In genomic region chr10:11163990-11164805, GRCh38 we compare ENCODE assay signal across 9 cellular contexts.
A peak's percentile ranks its signal among the peaks of the same experiment; 100 is the strongest.
DNase-seq lines count a peak whose midpoint lies in the region; ATAC-seq and TF ChIP-seq lines count a peak whose summit lies in the region.
"Had no signal": no experiment of that assay in that cellular context is flagged by ENCODE, and none has a peak within 500 bp of the region (broad histone marks: within the 10 kb centered on the region; RNA-seq: fewer than 3 reads in every experiment).

No MANE protein-coding gene starts in this region.

- H3K27me3 Mint-ChIP-seq in T-cell: no peaks in the 10 kb centered on the region
- H3K27me3 Mint-ChIP-seq in glutamatergic neuron (ENCODE audit: unreplicated experiment): peaks cover 5% of the 10 kb centered on the region
- H3K27me3 Mint-ChIP-seq in stimulated activated memory B cell treated with anti-CD40 and anti-IgM and Interleukin-4, amounts not matched to agents 10 μg/mL and 1 μg/mL and 100 μg/mL, for 72 hours: no peaks in the 10 kb centered on the region

- H3K27ac Mint-ChIP-seq in T-cell (peak overlapping the region; percentile 97 to 98), glutamatergic neuron (ENCODE audit: unreplicated experiment) (peak overlapping the region; percentile 78)
- no peak overlapping the region for H3K27ac Mint-ChIP-seq in stimulated activated memory B cell treated with anti-CD40 and anti-IgM and Interleukin-4, amounts not matched to agents 10 μg/mL and 1 μg/mL and 100 μg/mL, for 72 hours

- peaks cover 53 to 58% (median 57%) of the 10 kb centered on the region in 3 donors for H3K4me1 Mint-ChIP-seq in T-cell
- H3K4me1 Mint-ChIP-seq in glutamatergic neuron (ENCODE audit: low read depth, unreplicated experiment): peaks cover 21% of the 10 kb centered on the region
- H3K4me1 Mint-ChIP-seq in stimulated activated memory B cell treated with anti-CD40 and anti-IgM and Interleukin-4, amounts not matched to agents 10 μg/mL and 1 μg/mL and 100 μg/mL, for 72 hours: peaks cover 53% of the 10 kb centered on the region

- POLR2A ChIA-PET in T-cell (lab: Charles Lee): interaction anchor here (0.6 to 12.1 kb wide), 17 partner anchors 10 to 1018 kb away, joined by 3 to 417 read pairs (median 11); no protein-coding TSS in a partner anchor

- H3K9me3 Mint-ChIP-seq in T-cell (peaks cover 0 to 3% (median 0%) of the 10 kb centered on the region in 3 donors), glutamatergic neuron (ENCODE audit: unreplicated experiment) (peaks cover 9% of the 10 kb centered on the region)
- H3K9me3 Mint-ChIP-seq in stimulated activated memory B cell treated with anti-CD40 and anti-IgM and Interleukin-4, amounts not matched to agents 10 μg/mL and 1 μg/mL and 100 μg/mL, for 72 hours: peaks cover 2% of the 10 kb centered on the region

- CTCF ChIA-PET in T-cell (lab: Charles Lee): interaction anchor here (0.5 to 6.1 kb wide), 19 partner anchors 9 to 75 kb away, joined by 3 to 95 read pairs (median 5); no protein-coding TSS in a partner anchor

- H3K4me3 Mint-ChIP-seq in T-cell (no peak overlapping the region), glutamatergic neuron (ENCODE audit: unreplicated experiment) (peak overlapping the region; percentile 94)
- H3K4me3 Mint-ChIP-seq in stimulated activated memory B cell treated with anti-CD40 and anti-IgM and Interleukin-4, amounts not matched to agents 10 μg/mL and 1 μg/mL and 100 μg/mL, for 72 hours: no peak overlapping the region

- ATAC-seq in T-cell (replicated peaks in 1 of 4) (no peak), GM21447 (IDR thresholded peaks at IDR 0.05; ENCODE audit: unreplicated experiment) (no peak)
- ATAC-seq in stimulated activated memory B cell treated with anti-CD40 and anti-IgM and Interleukin-4, amounts not matched to agents 10 μg/mL and 1 μg/mL and 100 μg/mL, for 72 hours: no peak

- peak overlapping the region; percentile 90 for H3K4me3 ChIP-seq in GM08714 (ENCODE audit: low read length)
- peak overlapping the region; percentile 71 for H3K4me3 ChIP-seq in retinal pigment epithelial cell (ENCODE audit: low read length)

- DNase-seq in T-cell (peak in 6 of 34 experiments; percentile 33 to 54 (median 42)), glutamatergic neuron (no peak), retinal pigment epithelial cell (ENCODE audit: low read depth) (no peak), HuH-7 (ENCODE audit: low spot score) (no peak), NCI-H82 (lab: John Stamatoyannopoulos, UW) (no peak)
- DNase-seq: NCI-H526 treated with DMSO at 0.1 percent for 48 hours had no signal

- H3K36me3 Mint-ChIP-seq in T-cell: peaks cover 5% of the 10 kb centered on the region
- no peaks in the 10 kb centered on the region for H3K36me3 Mint-ChIP-seq in glutamatergic neuron (ENCODE audit: unreplicated experiment)
- peaks cover 17% of the 10 kb centered on the region for H3K36me3 Mint-ChIP-seq in stimulated activated memory B cell treated with anti-CD40 and anti-IgM and Interleukin-4, amounts not matched to agents 10 μg/mL and 1 μg/mL and 100 μg/mL, for 72 hours

- TF ChIP-seq CTCF in glutamatergic neuron (IDR thresholded peaks at IDR 0.05; ENCODE audit: partially characterized antibody, unreplicated experiment) (no peak), retinal pigment epithelial cell (conservative IDR thresholded peaks at IDR 0.05; ENCODE audit: low read depth, low read length) (no peak)
